Comparison of ENCODE assay signal across 9 cellular contexts in the genomic region with DNA sequence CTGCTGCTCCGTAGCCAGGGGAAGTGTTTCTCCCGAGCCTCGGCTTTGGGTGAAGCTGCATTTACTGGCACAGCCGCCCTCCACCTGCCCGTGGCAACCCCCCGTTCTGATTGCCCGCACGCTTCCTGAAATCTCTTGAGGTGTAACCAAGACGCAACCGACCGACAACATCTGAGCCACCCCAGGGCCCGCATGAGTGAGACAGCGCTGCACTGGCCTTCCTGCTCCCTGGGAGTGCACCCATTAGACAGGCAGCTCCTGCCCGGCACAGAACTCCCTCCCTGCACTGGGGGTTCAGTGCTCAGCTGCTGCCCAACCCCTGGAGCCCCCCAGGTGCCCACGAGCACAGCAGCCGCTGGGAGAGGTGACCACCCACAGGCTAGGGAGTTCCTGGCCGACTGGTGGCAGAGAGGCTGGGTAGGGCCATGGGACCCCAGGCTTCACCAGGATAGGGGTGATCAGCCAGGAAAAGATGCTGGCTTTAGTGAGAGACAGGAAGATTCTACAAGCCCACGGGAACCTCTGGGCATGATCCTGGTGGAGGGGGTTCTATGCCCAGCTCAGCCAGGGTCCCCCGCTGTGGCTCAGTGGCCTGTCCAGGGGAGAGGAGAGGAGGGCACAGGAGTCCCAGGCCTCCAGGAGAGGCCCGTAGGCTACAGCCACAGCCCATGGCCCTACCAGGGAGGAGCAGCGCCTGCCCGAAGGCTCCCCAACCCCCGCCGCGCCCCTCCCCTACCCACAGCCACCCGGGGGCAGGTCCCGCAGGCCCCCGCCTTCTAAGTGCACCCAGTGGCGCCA. TPM values are rescaled to one million over a fixed set of nuclear protein-coding genes. Genes with fewer than 3 reads are reported as not detected.
DNase-seq lines count a peak whose midpoint lies in the region; ATAC-seq, FAIRE-seq and TF ChIP-seq lines count a peak whose summit lies in the region.
"Had no signal": no experiment of that assay in that cellular context is flagged by ENCODE, and none has a peak within 500 bp of the region (broad histone marks: within the 10 kb centered on the region; RNA-seq: fewer than 3 reads in every experiment).

No MANE protein-coding gene starts in this region.

- no peak for TF ChIP-seq POLR2A in endothelial cell of umbilical vein (IDR thresholded peaks at IDR 0.05; ENCODE audit: low read depth, low read length)

- H3K9ac ChIP-seq in PC-3 (ENCODE audit: low read length), result peak overlapping the region; percentile 40; the same call in 1 of the 2 replicates
- H3K9ac ChIP-seq in endothelial cell of umbilical vein (replicated peaks; ENCODE audit: extremely low read depth, insufficient read depth, low read length), result peak overlapping the region; percentile 67

- DNase-seq in CD14-positive monocyte (ENCODE audit: low spot score) (no peak), PC-3 (no peak), endothelial cell of umbilical vein (ENCODE audit: low read depth, low spot score) (no peak), osteoblast (ENCODE audit: insufficient read length, low spot score, missing footprints) (peak; percentile 95), NCI-H1930 (lab: John Stamatoyannopoulos, UW) (no peak), NCI-H1105 treated with DMSO at 0.1 percent for 48 hours (lab: John Stamatoyannopoulos, UW) (no peak), medulla oblongata (ENCODE audit: extremely low spot score) (no peak)
- DNase-seq: activated CD4-positive, alpha-beta T cell treated with anti-CD3 and anti-CD28 coated beads for 36 hours had no signal

- H3K4me1 ChIP-seq in PC-3 (ENCODE audit: insufficient read depth, low read length) (peaks cover 20% of the 10 kb centered on the region), endothelial cell of umbilical vein (ENCODE audit: control insufficient read depth, extremely low read depth, insufficient read depth, low read length) (peaks cover 20% of the 10 kb centered on the region), osteoblast (ENCODE audit: insufficient read depth, low read length) (peaks cover 28% of the 10 kb centered on the region)

- peak overlapping the region; percentile 20 to 81 (median 73) for H3K27ac Mint-ChIP-seq in CD14-positive monocyte
- H3K27ac Mint-ChIP-seq: activated CD4-positive, alpha-beta T cell treated with anti-CD3 and anti-CD28 coated beads for 36 hours had no signal

- H3K9me2 ChIP-seq in PC-3 (replicated peaks; ENCODE audit: low read length), result no peaks in the 10 kb centered on the region

- TF ChIP-seq CTCF in CD14-positive monocyte (IDR thresholded peaks at IDR 0.05) (no peak), PC-3 (conservative IDR thresholded peaks at IDR 0.05; ENCODE audit: low read depth, low read length) (no peak), endothelial cell of umbilical vein (IDR thresholded peaks at IDR 0.05; ENCODE audit: extremely low read depth in 1 of 2, insufficient read depth in 1 of 2, low read depth in 1 of 2, low read length in 2 of 2) (no peak), osteoblast (IDR thresholded peaks at IDR 0.05; ENCODE audit: extremely low read depth, low read depth, low read length) (no peak)

- BruUV-seq in PC-3 (replicated peaks; lab: Mats Ljungman, UMichigan), result no TSS peak
- no TSS peak for BruUV-seq in endothelial cell of umbilical vein (replicated peaks; lab: Mats Ljungman, UMichigan)

- no peak for ATAC-seq in PC-3
- ATAC-seq in GM21367 (IDR thresholded peaks at IDR 0.05; ENCODE audit: unreplicated experiment), result no peak

- peaks cover 0 to 2% (median 0%) of the 10 kb centered on the region in 3 donors for H3K27me3 Mint-ChIP-seq in CD14-positive monocyte (ENCODE audit: low read depth in 3 of 3)

- peak overlapping the region; percentile 77 for H3K4me2 ChIP-seq in PC-3 (ENCODE audit: low read length)
- H3K4me2 ChIP-seq in endothelial cell of umbilical vein (ENCODE audit: insufficient read depth, low read length), result peak overlapping the region; percentile 40
- H3K4me2 ChIP-seq in osteoblast (ENCODE audit: insufficient read depth, low read length), result peak overlapping the region; percentile 64

- no peak overlapping the region for H2AFZ ChIP-seq in PC-3 (ENCODE audit: low read length)
- H2AFZ ChIP-seq in endothelial cell of umbilical vein (ENCODE audit: low read depth, low read length), result no peak overlapping the region
- H2AFZ ChIP-seq in osteoblast (ENCODE audit: low read length), result no peak overlapping the region

- POLR2A ChIA-PET in PC-3 (lab: Charles Lee; ENCODE audit: unreplicated experiment) (no interaction called here), endothelial cell of umbilical vein (lab: Charles Lee) (interaction anchor here (0.9 to 2.0 kb wide), 2 partner anchors 12 to 13 kb away, joined by 4 to 9 read pairs; no protein-coding TSS in a partner anchor)

- no peaks in the 10 kb centered on the region for H3F3A ChIP-seq in PC-3 (ENCODE audit: low read length, unreplicated experiment)

- H3K4me3 ChIP-seq in PC-3 (ENCODE audit: low read length), result peak overlapping the region; percentile 48
- peak overlapping the region in 2 of 3 experiments; percentile 0 to 6 for H3K4me3 ChIP-seq in endothelial cell of umbilical vein (replicated peaks in 1 of 3; ENCODE audit: insufficient read depth in 1 of 3, low read depth in 1 of 3, low read length in 3 of 3)
- H3K4me3 ChIP-seq in osteoblast (ENCODE audit: insufficient read depth, low read length), result peak overlapping the region; percentile 56

- H3K27me3 ChIP-seq in PC-3 (ENCODE audit: low read length) (no peaks in the 10 kb centered on the region), endothelial cell of umbilical vein (ENCODE audit: control insufficient read depth in 2 of 2, insufficient read depth in 2 of 2, low read length in 2 of 2) (no peaks in the 10 kb centered on the region), osteoblast (ENCODE audit: insufficient read depth, low read length) (no peaks in the 10 kb centered on the region)

- dilution Hi-C loops in endothelial cell of umbilical vein (cut with MboI; ENCODE audit: extremely low pct_ligation_motif_present, low sequenced_read_pairs), result no loop called here

- H4K20me1 ChIP-seq in PC-3 (ENCODE audit: low read length) (no peaks in the 10 kb centered on the region; the same call in 1 of the 2 replicates), endothelial cell of umbilical vein (replicated peaks; ENCODE audit: control insufficient read depth, extremely low read depth, insufficient read depth, low read length) (no peaks in the 10 kb centered on the region), osteoblast (ENCODE audit: insufficient read depth, low read length) (peaks cover 73% of the 10 kb centered on the region)

- intact Hi-C loops in CD14-positive monocyte (cut with micrococcal nuclease), result loop anchor here (1.0 to 5.0 kb wide), 2 partner anchors 8 to 34 kb away; a partner anchor contains a TSS
- intact Hi-C loops in PC-3 (cut with micrococcal nuclease), result no loop called here
- intact Hi-C loops in endothelial cell of umbilical vein (cut with micrococcal nuclease), result loop anchor here (1.0 to 5.0 kb wide), 2 partner anchors 13 to 49 kb away; a partner anchor contains a TSS

- peaks cover 44% of the 10 kb centered on the region for H3K4me1 Mint-ChIP-seq in CD14-positive monocyte

- H3K9me1 ChIP-seq in endothelial cell of umbilical vein (replicated peaks; ENCODE audit: control insufficient read depth, extremely low read depth, insufficient read depth, low read length), result no peaks in the 10 kb centered on the region

- H3K4me3 Mint-ChIP-seq in CD14-positive monocyte, result peak overlapping the region; percentile 42 to 62
- H3K4me3 Mint-ChIP-seq: activated CD4-positive, alpha-beta T cell treated with anti-CD3 and anti-CD28 coated beads for 36 hours had no signal

- peaks cover 84% of the 10 kb centered on the region for H3K79me2 ChIP-seq in PC-3 (ENCODE audit: low read length)
- H3K79me2 ChIP-seq in endothelial cell of umbilical vein (ENCODE audit: control insufficient read depth, insufficient read depth, low read length), result peaks cover 74% of the 10 kb centered on the region
- H3K79me2 ChIP-seq in osteoblast (ENCODE audit: insufficient read depth, low read length), result peaks cover 97% of the 10 kb centered on the region

- FAIRE-seq in endothelial cell of umbilical vein (lab: Jason Lieb, UNC), result no peak

- H3K27ac ChIP-seq in PC-3 (ENCODE audit: low read length), result peak overlapping the region; percentile 54
- peak overlapping the region; percentile 54 for H3K27ac ChIP-seq in endothelial cell of umbilical vein (ENCODE audit: insufficient read depth, low read depth, low read length)
- peak overlapping the region; percentile 71 for H3K27ac ChIP-seq in osteoblast (ENCODE audit: low read depth, low read length)

- CTCF ChIA-PET in PC-3 (lab: Charles Lee) (interaction anchor here (1.0 kb wide), 1 partner anchor 12 kb away, joined by 3 read pairs; no protein-coding TSS in a partner anchor), endothelial cell of umbilical vein (lab: Charles Lee) (interaction anchor here (0.9 to 5.8 kb wide), 10 partner anchors 10 to 233 kb away, joined by 3 to 29 read pairs (median 13); a partner anchor contains a TSS)

- H3K9me3 Mint-ChIP-seq in CD14-positive monocyte, result no peaks in the 10 kb centered on the region

- H3K36me3 ChIP-seq in PC-3 (ENCODE audit: low read depth, low read length) (no peaks in the 10 kb centered on the region), endothelial cell of umbilical vein (ENCODE audit: control insufficient read depth in 2 of 2, extremely low read depth in 1 of 2, insufficient read depth in 2 of 2, low read length in 2 of 2) (peaks cover 10 to 37% of the 10 kb centered on the region in 2 experiments), osteoblast (ENCODE audit: insufficient read depth, low read length) (peaks cover 42% of the 10 kb centered on the region)

- H3K36me3 Mint-ChIP-seq in CD14-positive monocyte, result peaks cover 51 to 81% of the 10 kb centered on the region in 2 donors

- no peaks in the 10 kb centered on the region for H3K9me3 ChIP-seq in PC-3 (ENCODE audit: low read length)
- no peaks in the 10 kb centered on the region for H3K9me3 ChIP-seq in endothelial cell of umbilical vein (replicated peaks; ENCODE audit: control insufficient read depth, insufficient read depth, low read length)
- H3K9me3 ChIP-seq in osteoblast (ENCODE audit: low read depth, low read length), result no peaks in the 10 kb centered on the region

RNA-seq across cellular contexts. Expression of a gene that starts 14.6 kb away (rescaled TPM):
- polyA plus RNA-seq in CD14-positive monocyte, result 10 to 100 TPM; 38.2 to 70.5 TPM
- total RNA-seq in PC-3 (2014; rRNA removed), result 68.2 and 82.9 TPM in 2 replicates
- total RNA-seq in endothelial cell of umbilical vein, result 134 and 139 TPM in 2 replicates
- polyA plus RNA-seq in endothelial cell of umbilical vein, result 82.3 and 113 TPM in 2 replicates
- polyA plus RNA-seq in endothelial cell of umbilical vein (2011; cell fraction: cytosol; rRNA removed), result 57.8 and 72.6 TPM in 2 replicates
- 283 and 338 TPM in 2 replicates for polyA plus RNA-seq in endothelial cell of umbilical vein (2011; cell fraction: nucleus; rRNA removed)
- 73.1 and 80.0 TPM in 2 replicates for polyA plus RNA-seq in endothelial cell of umbilical vein (2012)
- 117 TPM in 2 replicates for polyA minus RNA-seq in endothelial cell of umbilical vein
- 56.3 TPM for polyA minus RNA-seq in endothelial cell of umbilical vein (2011; cell fraction: cytosol; rRNA and poly(A)+ RNA removed)
- 65.3 and 136 TPM in 2 replicates for polyA minus RNA-seq in endothelial cell of umbilical vein (2011; cell fraction: nucleus; rRNA and poly(A)+ RNA removed)
- total RNA-seq in osteoblast, result 166 and 209 TPM in 2 replicates

RNA-seq across cellular contexts. Expression of a gene that starts 22.7 kb away (rescaled TPM):
- not detected for polyA plus RNA-seq in CD14-positive monocyte
- 7.0 and 7.6 TPM in 2 replicates for total RNA-seq in PC-3 (2014; rRNA removed)
- total RNA-seq in endothelial cell of umbilical vein, result 26.3 and 29.4 TPM in 2 replicates
- 22.8 and 30.2 TPM in 2 replicates for polyA plus RNA-seq in endothelial cell of umbilical vein
- polyA plus RNA-seq in endothelial cell of umbilical vein (2011; cell fraction: cytosol; rRNA removed), result 13.7 and 19.8 TPM in 2 replicates
- 47.9 and 63.7 TPM in 2 replicates for polyA plus RNA-seq in endothelial cell of umbilical vein (2011; cell fraction: nucleus; rRNA removed)
- 19.7 and 28.3 TPM in 2 replicates for polyA plus RNA-seq in endothelial cell of umbilical vein (2012)
- 17.9 and 22.1 TPM in 2 replicates for polyA minus RNA-seq in endothelial cell of umbilical vein
- 0.51 TPM for polyA minus RNA-seq in endothelial cell of umbilical vein (2011; cell fraction: cytosol; rRNA and poly(A)+ RNA removed)
- 11.3 and 17.4 TPM in 2 replicates for polyA minus RNA-seq in endothelial cell of umbilical vein (2011; cell fraction: nucleus; rRNA and poly(A)+ RNA removed)
- total RNA-seq in osteoblast, result 2.9 and 6.2 TPM in 2 replicates

RNA-seq across cellular contexts. Expression of a gene that starts 31.4 kb away (rescaled TPM):
- polyA plus RNA-seq in CD14-positive monocyte, result under 1 TPM; 0.06 to 0.13 TPM
- total RNA-seq in PC-3 (2014; rRNA removed), result 22.4 and 22.5 TPM in 2 replicates
- total RNA-seq in endothelial cell of umbilical vein, result 67.9 and 72.3 TPM in 2 replicates
- 86.8 and 90.2 TPM in 2 replicates for polyA plus RNA-seq in endothelial cell of umbilical vein
- 50.3 and 67.5 TPM in 2 replicates for polyA plus RNA-seq in endothelial cell of umbilical vein (2011; cell fraction: cytosol; rRNA removed)
- 241 and 284 TPM in 2 replicates for polyA plus RNA-seq in endothelial cell of umbilical vein (2011; cell fraction: nucleus; rRNA removed)
- 46.0 and 62.2 TPM in 2 replicates for polyA plus RNA-seq in endothelial cell of umbilical vein (2012)
- polyA minus RNA-seq in endothelial cell of umbilical vein, result 51.9 and 76.1 TPM in 2 replicates
- 9.8 TPM for polyA minus RNA-seq in endothelial cell of umbilical vein (2011; cell fraction: cytosol; rRNA and poly(A)+ RNA removed)
- 48.7 and 88.7 TPM in 2 replicates for polyA minus RNA-seq in endothelial cell of umbilical vein (2011; cell fraction: nucleus; rRNA and poly(A)+ RNA removed)
- 24.8 and 34.0 TPM in 2 replicates for total RNA-seq in osteoblast

RNA-seq across cellular contexts. Expression of a gene that starts 34.0 kb away (rescaled TPM):
- polyA plus RNA-seq in CD14-positive monocyte (1 to 10 TPM; 1.7 to 2.1 TPM), endothelial cell of umbilical vein (4.1 and 6.5 TPM in 2 replicates)
- total RNA-seq in PC-3 (2014; rRNA removed) (1.1 and 1.7 TPM in 2 replicates), endothelial cell of umbilical vein (2.9 and 5.9 TPM in 2 replicates), osteoblast (5.9 and 6.5 TPM in 2 replicates)
- 1.4 and 2.5 TPM in 2 replicates for polyA plus RNA-seq in endothelial cell of umbilical vein (2011; cell fraction: cytosol; rRNA removed)
- 12.9 and 20.9 TPM in 2 replicates for polyA plus RNA-seq in endothelial cell of umbilical vein (2011; cell fraction: nucleus; rRNA removed)
- polyA plus RNA-seq in endothelial cell of umbilical vein (2012), result 1.6 and 2.6 TPM in 2 replicates
- 1.7 and 2.1 TPM in 2 replicates for polyA minus RNA-seq in endothelial cell of umbilical vein
- 0.51 TPM for polyA minus RNA-seq in endothelial cell of umbilical vein (2011; cell fraction: cytosol; rRNA and poly(A)+ RNA removed)
- polyA minus RNA-seq in endothelial cell of umbilical vein (2011; cell fraction: nucleus; rRNA and poly(A)+ RNA removed), result 1.4 and 3.3 TPM in 2 replicates

RNA-seq across cellular contexts. Expression of a gene that starts 41.8 kb away (rescaled TPM):
- polyA plus RNA-seq in CD14-positive monocyte, result 10 to 100 TPM in 1 of 2 donors, 1 to 10 TPM in 1; 9.2 to 13.7 TPM
- 25.8 and 34.5 TPM in 2 replicates for total RNA-seq in PC-3 (2014; rRNA removed)
- 42.4 and 47.0 TPM in 2 replicates for total RNA-seq in endothelial cell of umbilical vein
- 32.6 and 38.3 TPM in 2 replicates for polyA plus RNA-seq in endothelial cell of umbilical vein
- polyA plus RNA-seq in endothelial cell of umbilical vein (2011; cell fraction: cytosol; rRNA removed), result 5.5 and 8.8 TPM in 2 replicates
- polyA plus RNA-seq in endothelial cell of umbilical vein (2011; cell fraction: nucleus; rRNA removed), result 193 and 224 TPM in 2 replicates
- polyA plus RNA-seq in endothelial cell of umbilical vein (2012), result 22.9 and 34.1 TPM in 2 replicates
- polyA minus RNA-seq in endothelial cell of umbilical vein, result 15.7 and 19.6 TPM in 2 replicates
- polyA minus RNA-seq in endothelial cell of umbilical vein (2011; cell fraction: cytosol; rRNA and poly(A)+ RNA removed), result 5.1 TPM
- polyA minus RNA-seq in endothelial cell of umbilical vein (2011; cell fraction: nucleus; rRNA and poly(A)+ RNA removed), result 30.4 and 61.3 TPM in 2 replicates
- 19.2 and 20.6 TPM in 2 replicates for total RNA-seq in osteoblast

Comparison
In these comparisons a context has a peak if more than half of its experiments do, and no peak if none do; other contexts are left out.
1. H3K4me3 ChIP-seq: peak in every context shown above with its lines; median percentile 56 in osteoblast; 48 in PC-3; 3 in endothelial cell of umbilical vein.